Comparison of ENCODE assay signal across 10 cellular contexts in genomic region chr4:17781072-17781830, GRCh38. TPM values are rescaled to one million over a fixed set of nuclear protein-coding genes. Genes with fewer than 3 reads are reported as not detected.
DNase-seq lines count a peak whose midpoint lies in the region; ATAC-seq and TF ChIP-seq lines count a peak whose summit lies in the region.
"Had no signal": no experiment of that assay in that cellular context is flagged by ENCODE, and none has a peak within 500 bp of the region (broad histone marks: within the 10 kb centered on the region; RNA-seq: fewer than 3 reads in every experiment).

TSS of gene FAM184B (minus strand) at chr4:17781621. CDS start at chr4:17781299, 322 bp downstream.

- TF ChIP-seq POLR2A in vagina (IDR thresholded peaks at IDR 0.05): no peak

- POLR2A ChIA-PET in AG04449 (lab: Yijun Ruan, JAX): no interaction called here

- intact Hi-C loops in vagina (cut with DNase I): no loop called here

- H3K4me1 Mint-ChIP-seq in HFFc6 (ENCODE audit: low read depth): peaks cover 18% of the 10 kb centered on the region

- no peak for TF ChIP-seq CTCF in AG04449 (IDR thresholded peaks at IDR 0.05; ENCODE audit: insufficient read depth, low read length, missing control alignments)
- TF ChIP-seq CTCF in HFFc6 (IDR thresholded peaks at IDR 0.05): no peak
- TF ChIP-seq CTCF in coronary artery (IDR thresholded peaks at IDR 0.05): no peak
- no peak for TF ChIP-seq CTCF in vagina (IDR thresholded peaks at IDR 0.05)

- DNase-seq in AG04449 (ENCODE audit: low read depth, low spot score) (no peak), HFFc6 (no peak), coronary artery (ENCODE audit: low spot score) (no peak), lung microvascular endothelial cell (ENCODE audit: low read depth in 2 of 2) (peak; percentile 10 to 15), vagina (ENCODE audit: extremely low spot score in 2 of 2) (no peak), germinal center (ENCODE audit: low spot score) (no peak)
- no peak for DNase-seq in effector memory CD4-positive, alpha-beta T cell

- H3K36me3 Mint-ChIP-seq in HFFc6 (ENCODE audit: low read depth): peaks cover 6% of the 10 kb centered on the region; the same call in 1 of the 2 replicates

- H3K4me3 ChIP-seq in AG04449 (ENCODE audit: low read depth, low read length): peak within 1 kb of the TSS; percentile 57
- H3K4me3 ChIP-seq in coronary artery: peak within 1 kb of the TSS; percentile 62
- H3K4me3 ChIP-seq in vagina: peak within 1 kb of the TSS; percentile 35
- H3K4me3 ChIP-seq in effector memory CD4-positive, alpha-beta T cell (ENCODE audit: insufficient read depth, low read depth, low read length, poor library complexity, severe bottlenecking): no peak within 1 kb of the TSS

- H3K27me3 Mint-ChIP-seq in HFFc6 (ENCODE audit: insufficient read depth): peaks cover 23% of the 10 kb centered on the region

- H3K9me3 Mint-ChIP-seq in HFFc6: no peaks in the 10 kb centered on the region
- H3K9me3 Mint-ChIP-seq: activated naive CD4-positive, alpha-beta T cell treated with anti-CD3 and anti-CD28 coated beads, Interleukin-2, amount 50 U/mL, for 72 hours had no signal

- H3K36me3 ChIP-seq in vagina: no peaks in the 10 kb centered on the region
- no peaks in the 10 kb centered on the region for H3K36me3 ChIP-seq in effector memory CD4-positive, alpha-beta T cell (ENCODE audit: control insufficient read depth, insufficient read depth, low read length)

- no peak within 1 kb of the TSS for H3K27ac ChIP-seq in coronary artery
- H3K27ac ChIP-seq in vagina: no peak within 1 kb of the TSS
- no peak within 1 kb of the TSS for H3K27ac ChIP-seq in effector memory CD4-positive, alpha-beta T cell (ENCODE audit: insufficient read depth, low read length, poor library complexity, severe bottlenecking)

- peak within 1 kb of the TSS; percentile 65 for H3K4me3 Mint-ChIP-seq in HFFc6

- no peak within 1 kb of the TSS for H3K27ac Mint-ChIP-seq in HFFc6
- H3K27ac Mint-ChIP-seq: activated naive CD4-positive, alpha-beta T cell treated with anti-CD3 and anti-CD28 coated beads, Interleukin-2, amount 50 U/mL, for 72 hours had no signal

- peaks cover 19% of the 10 kb centered on the region for H3K4me1 ChIP-seq in vagina
- peaks cover 8% of the 10 kb centered on the region for H3K4me1 ChIP-seq in effector memory CD4-positive, alpha-beta T cell (ENCODE audit: control insufficient read depth, insufficient read depth, low read length, poor library complexity, severe bottlenecking)

- ATAC-seq in GM18907 (IDR thresholded peaks at IDR 0.05; ENCODE audit: unreplicated experiment): no peak

- CTCF ChIA-PET in AG04449 (lab: Yijun Ruan, JAX): interaction anchor here (1.6 kb wide), 1 partner anchor 27 kb away, joined by 8 read pairs; no protein-coding TSS in a partner anchor

- H3K9me3 ChIP-seq in vagina: no peaks in the 10 kb centered on the region
- no peaks in the 10 kb centered on the region for H3K9me3 ChIP-seq in effector memory CD4-positive, alpha-beta T cell (ENCODE audit: control insufficient read depth, low read length)

- no peaks in the 10 kb centered on the region for H3K27me3 ChIP-seq in vagina
- H3K27me3 ChIP-seq in effector memory CD4-positive, alpha-beta T cell (replicated peaks; ENCODE audit: control insufficient read depth, insufficient read depth, low read length, poor library complexity, severe bottlenecking): no peaks in the 10 kb centered on the region

RNA-seq across cellular contexts. Expression of gene FAM184B, which starts in this region (rescaled TPM):
- total RNA-seq in HFFc6 (2021; fragmentation: NEBNext Ultra II Directional; extraction: Animal tissue kit (Norgen Biotek cat#: 25700)): under 1 TPM in 2 of 6 experiments, not detected in 4; 0.02 to 0.05 TPM
- total RNA-seq in lung microvascular endothelial cell (not detected in 2 replicates), vagina (not detected)
- total RNA-seq: activated naive CD4-positive, alpha-beta T cell treated with anti-CD3 and anti-CD28 coated beads, Interleukin-2, amount 50 U/mL, for 72 hours; subcutaneous adipose tissue had no signal

Comparison
In these comparisons a context has a peak if more than half of its experiments do, and no peak if none do; other contexts are left out.
1. Peak in DNase-seq in lung microvascular endothelial cell; RNA of the gene not detected or under 1 TPM.